ENCODE assay signal across 1 cellular context in genomic region chr2:132977812-132978529, GRCh38.
TF ChIP-seq lines count a peak whose summit lies in the region.

No MANE protein-coding gene starts in this region.

TF ChIP-seq in IMR-90, 13 proteins besides CTCF, POLR2A, EP300 and RAD21 (continued from another document):
- no peak for TF ChIP-seq RCOR1 (IDR thresholded peaks at IDR 0.05; ENCODE audit: insufficient replicate concordance, low read length)
